In genomic region chr12:25121916-25122315, GRCh38 we compare ENCODE assay signal across 29 cellular contexts.
DNase-seq lines count a peak whose midpoint lies in the region; ATAC-seq and TF ChIP-seq lines count a peak whose summit lies in the region.
"Had no signal": no experiment of that assay in that cellular context is flagged by ENCODE, and none has a peak within 500 bp of the region (broad histone marks: within the 10 kb centered on the region; RNA-seq: fewer than 3 reads in every experiment).

No MANE protein-coding gene starts in this region.

- no peak overlapping the region for H3K4me2 ChIP-seq in mammary epithelial cell (ENCODE audit: insufficient read depth, low read depth, low read length)

- no peaks in the 10 kb centered on the region for H3K36me3 ChIP-seq in mammary epithelial cell (ENCODE audit: insufficient read depth, low read length)
- no peaks in the 10 kb centered on the region for H3K36me3 ChIP-seq in breast epithelium
- no peaks in the 10 kb centered on the region for H3K36me3 ChIP-seq in adipocyte (ENCODE audit: control insufficient read depth, insufficient read depth, low read length, severe bottlenecking)
- H3K36me3 ChIP-seq: cardiac muscle cell, colonic mucosa, tibial artery had no signal

- H3K27me3 ChIP-seq in mammary epithelial cell (ENCODE audit: insufficient read depth, low read length) (no peaks in the 10 kb centered on the region), breast epithelium (no peaks in the 10 kb centered on the region), adipocyte (replicated peaks; ENCODE audit: control insufficient read depth, insufficient read depth, low read length) (no peaks in the 10 kb centered on the region)
- H3K27me3 ChIP-seq: cardiac muscle cell, colonic mucosa, tibial artery had no signal

- no peak overlapping the region for H3K27ac ChIP-seq in mammary epithelial cell (ENCODE audit: insufficient read depth, low read depth, low read length)
- H3K27ac ChIP-seq in breast epithelium: no peak overlapping the region
- H3K27ac ChIP-seq: cardiac muscle cell, colonic mucosa, epithelial cell of prostate, tibial artery had no signal

- no TSS peak for BruUV-seq in mammary epithelial cell (replicated peaks; lab: Mats Ljungman, UMichigan)

- no peaks in the 10 kb centered on the region for H4K20me1 ChIP-seq in mammary epithelial cell (ENCODE audit: insufficient read depth, low read length)

- DNase-seq in mammary epithelial cell (peak; percentile 40), breast epithelium (ENCODE audit: low spot score in 2 of 2) (no peak), adipocyte (ENCODE audit: low read depth) (peak; percentile 7), foreskin fibroblast (peak; percentile 7 to 11), stromal cell of bone marrow (ENCODE audit: low read depth) (peak; percentile 56), left lobe of liver (ENCODE audit: low spot score) (no peak), AG20443 (ENCODE audit: low spot score) (no peak), G401 (ENCODE audit: low spot score) (no peak)
- DNase-seq: activated CD4-positive, alpha-beta T cell treated with anti-CD3 and anti-CD28 coated beads, Interleukin-2, amount 50 U/mL, for 1 hour; activated CD8-positive, alpha-beta memory T cell treated with anti-CD3 and anti-CD28 coated beads, Interleukin-2, amount 10 ng/mL, durations not matched to agents 7 days and 5 days; activated naive CD4-positive, alpha-beta T cell; activated T-cell treated with anti-CD3 and anti-CD28 coated beads, Interleukin-2, amount 50 U/mL, for 4 hours; amygdala; colonic mucosa; effector CD8-positive, alpha-beta T cell; GDM1; head of caudate nucleus; kidney; midbrain; naive B cell; NCI-H446; NCI-H82; right cardiac atrium; stimulated activated CD8-positive, alpha-beta memory T cell treated with anti-CD3 and anti-CD28 coated beads, Interleukin-4, amount 100 ng/mL, for 48 hours; T-helper 9 cell; tibial artery had no signal

- dilution Hi-C loops in mammary epithelial cell (cut with HindIII; ENCODE audit: low sequenced_read_pairs): no loop called here

- intact Hi-C loops in mammary epithelial cell (cut with micrococcal nuclease): no loop called here
- intact Hi-C loops in breast epithelium (cut with DNase I; ENCODE audit: low total_unique reads): no loop called here

- H3K79me2 ChIP-seq in mammary epithelial cell (ENCODE audit: insufficient read depth, low read length): no peaks in the 10 kb centered on the region

- no peak for ATAC-seq in left lobe of liver
- ATAC-seq: activated CD8-positive, alpha-beta memory T cell treated with anti-CD3 and anti-CD28 coated beads, Interleukin-2, amount 10 ng/mL, durations not matched to agents 7 days and 5 days; activated T-cell treated with anti-CD3 and anti-CD28 coated beads, Interleukin-2, amount 50 U/mL, for 4 hours; HCT116; right cardiac atrium had no signal

- in situ Hi-C loops in mammary epithelial cell (cut with MboI; ENCODE audit: low sequenced_read_pairs in 2 of 2) (no loop called here), G401 (cut with HindIII; ENCODE audit: low sequenced_read_pairs) (no loop called here)

- H3K4me3 ChIP-seq in mammary epithelial cell (replicated peaks in 1 of 3; ENCODE audit: insufficient read depth in 1 of 3, low read depth in 2 of 3, low read length in 3 of 3) (no peak overlapping the region), breast epithelium (no peak overlapping the region), adipocyte (ENCODE audit: low read length) (no peak overlapping the region), foreskin fibroblast (ENCODE audit: low read depth in 1 of 2, low read length in 2 of 2) (no peak overlapping the region)
- H3K4me3 ChIP-seq: cardiac muscle cell, colonic mucosa, tibial artery had no signal

- 76% methylated on average over 3 of the region's 3 CpGs for WGBS in mammary epithelial cell (ENCODE audit: low coverage, missing lambda C conversion rate)

- CTCF ChIA-PET in mammary epithelial cell (lab: Charles Lee; ENCODE audit: low non-redundant PET): no interaction called here

- TF ChIP-seq CTCF in mammary epithelial cell (conservative IDR thresholded peaks at IDR 0.05 in 1 of 2, IDR thresholded peaks at IDR 0.05 in 1 of 2; ENCODE audit: extremely low read depth in 1 of 2, insufficient read depth in 1 of 2, low read depth in 1 of 2, low read length in 2 of 2): no peak
- TF ChIP-seq CTCF in breast epithelium (IDR thresholded peaks at IDR 0.05): no peak
- TF ChIP-seq CTCF in foreskin fibroblast (IDR thresholded peaks at IDR 0.05; ENCODE audit: low read depth, low read length): no peak

- no peaks in the 10 kb centered on the region for H3K9me3 ChIP-seq in mammary epithelial cell (replicated peaks; ENCODE audit: insufficient read depth, low read length)
- H3K9me3 ChIP-seq in breast epithelium: no peaks in the 10 kb centered on the region
- H3K9me3 ChIP-seq in adipocyte (ENCODE audit: control insufficient read depth, low read length): no peaks in the 10 kb centered on the region
- H3K9me3 ChIP-seq: colonic mucosa, tibial artery had no signal

- no peak for TF ChIP-seq POLR2A in breast epithelium (IDR thresholded peaks at IDR 0.05)

- H2AFZ ChIP-seq in mammary epithelial cell (ENCODE audit: low read depth, low read length): no peak overlapping the region

- peaks cover 21% of the 10 kb centered on the region for H3K4me1 ChIP-seq in mammary epithelial cell (ENCODE audit: insufficient read depth, low read length)
- H3K4me1 ChIP-seq in breast epithelium: no peaks in the 10 kb centered on the region
- H3K4me1 ChIP-seq in adipocyte (ENCODE audit: control insufficient read depth, insufficient read depth, low read length): no peaks in the 10 kb centered on the region
- H3K4me1 ChIP-seq: colonic mucosa, tibial artery had no signal

- H3K9ac ChIP-seq in mammary epithelial cell (ENCODE audit: insufficient read depth, low read length) (no peak overlapping the region), adipocyte (ENCODE audit: low read length) (no peak overlapping the region)

Comparison
In these comparisons a context has a peak if more than half of its experiments do, and no peak if none do; other contexts are left out.
1. DNase-seq: peak in mammary epithelial cell (single experiment), adipocyte (single experiment), foreskin fibroblast (2 of 2) and stromal cell of bone marrow (single experiment); none in breast epithelium (0 of 2), left lobe of liver (single experiment), AG20443 (single experiment) and G401 (single experiment).